In genomic region chr12:93335603-93336162, GRCh38 we compare ENCODE assay signal across 19 cellular contexts.
"Had no signal": no experiment of that assay in that cellular context is flagged by ENCODE, and none has a peak within 500 bp of the region (broad histone marks: within the 10 kb centered on the region; RNA-seq: fewer than 3 reads in every experiment).

No MANE protein-coding gene starts in this region.

- H3K27ac Mint-ChIP-seq: activated naive CD8-positive, alpha-beta T cell treated with anti-CD3 and anti-CD28 coated beads, Interleukin-2, amount 50 U/mL, for 24 hours; activated T-helper 1 cell treated with anti-CD3 and anti-CD28 coated beads, Interleukin-12 subunit alpha, Interleukin-12 subunit beta, Interleukin-2, Interleukin-4 antibody, amounts not matched to agents 30 ng/mL and 10 ng/mL and 1 ng/mL, durations not matched to agents 14 hours and 24 hours and 36 hours; progenitor cell of endocrine pancreas had no signal

- H3K4me1 Mint-ChIP-seq: activated naive CD8-positive, alpha-beta T cell treated with anti-CD3 and anti-CD28 coated beads, Interleukin-2, amount 50 U/mL, for 24 hours had no signal

- H3K4me1 ChIP-seq: sigmoid colon, suprapubic skin, upper lobe of left lung had no signal

- H3K27me3 ChIP-seq: gastrocnemius medialis, heart right ventricle, sigmoid colon, suprapubic skin, upper lobe of left lung had no signal

- H3K27ac ChIP-seq: epithelial cell of prostate, gastrocnemius medialis, sigmoid colon, suprapubic skin, upper lobe of left lung had no signal

- H3K9me3 Mint-ChIP-seq: activated naive CD8-positive, alpha-beta T cell treated with anti-CD3 and anti-CD28 coated beads, Interleukin-2, amount 50 U/mL, for 24 hours; activated T-helper 1 cell treated with anti-CD3 and anti-CD28 coated beads, Interleukin-12 subunit alpha, Interleukin-12 subunit beta, Interleukin-2, Interleukin-4 antibody, amounts not matched to agents 30 ng/mL and 10 ng/mL and 1 ng/mL, durations not matched to agents 14 hours and 24 hours and 36 hours had no signal

- H3K4me3 ChIP-seq: gastrocnemius medialis, heart right ventricle, sigmoid colon, suprapubic skin, upper lobe of left lung had no signal

- DNase-seq: activated CD4-positive, alpha-beta T cell treated with anti-CD3 and anti-CD28 coated beads for 4 hours; activated naive CD4-positive, alpha-beta T cell; activated naive CD8-positive, alpha-beta T cell treated with anti-CD3 and anti-CD28 coated beads, Interleukin-2, amount 50 U/mL, for 24 hours; central memory CD4-positive, alpha-beta T cell; cortex of kidney; effector memory CD4-positive, alpha-beta T cell; gastrocnemius medialis; nucleus accumbens; sigmoid colon; stimulated activated CD4-positive, alpha-beta T cell treated with anti-CD3 and anti-CD28 coated beads, Interleukin-12 subunit alpha, Interleukin-12 subunit beta, amount 100 ng/mL, for 4 hours; stimulated activated naive CD4-positive, alpha-beta T cell treated with Interleukin-2 at 50 U/mL for 16 hours; T-helper 1 cell; upper lobe of left lung had no signal

- H3K27me3 Mint-ChIP-seq: activated naive CD8-positive, alpha-beta T cell treated with anti-CD3 and anti-CD28 coated beads, Interleukin-2, amount 50 U/mL, for 24 hours; progenitor cell of endocrine pancreas had no signal

- ATAC-seq: activated naive CD8-positive, alpha-beta T cell treated with anti-CD3 and anti-CD28 coated beads, Interleukin-2, amount 50 U/mL, for 24 hours; gastrocnemius medialis; left lobe of liver had no signal

- H3K36me3 ChIP-seq: gastrocnemius medialis, heart right ventricle, sigmoid colon, suprapubic skin, upper lobe of left lung had no signal

- H3K4me3 Mint-ChIP-seq: activated naive CD8-positive, alpha-beta T cell treated with anti-CD3 and anti-CD28 coated beads, Interleukin-2, amount 50 U/mL, for 24 hours; activated T-helper 1 cell treated with anti-CD3 and anti-CD28 coated beads, Interleukin-12 subunit alpha, Interleukin-12 subunit beta, Interleukin-2, Interleukin-4 antibody, amounts not matched to agents 30 ng/mL and 10 ng/mL and 1 ng/mL, durations not matched to agents 14 hours and 24 hours and 36 hours had no signal

- H3K9me3 ChIP-seq: gastrocnemius medialis, heart right ventricle, sigmoid colon, suprapubic skin, upper lobe of left lung had no signal
